13 cellular contexts compared by ENCODE assay signal in the genomic region with DNA sequence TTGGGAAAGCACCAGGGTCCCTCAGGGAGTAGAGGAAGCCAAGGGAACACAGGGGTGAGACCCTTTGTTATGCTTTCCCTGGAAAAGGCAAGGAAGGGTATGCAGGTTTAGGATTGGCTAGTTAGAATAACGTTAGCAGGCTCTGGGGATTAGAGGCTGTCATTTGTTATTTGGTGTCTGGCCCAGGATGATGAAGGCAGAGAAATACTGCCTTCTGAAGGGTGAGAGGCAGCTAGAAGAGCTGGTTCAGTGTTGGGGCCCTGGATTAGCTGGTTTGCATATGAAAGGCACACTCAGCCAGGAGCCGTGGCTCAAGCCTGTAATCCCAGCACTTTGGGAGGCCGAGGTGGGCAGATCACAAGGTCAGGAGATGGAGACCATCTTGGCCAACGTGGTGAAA. TPM values are rescaled to one million over a fixed set of nuclear protein-coding genes. Genes with fewer than 3 reads are reported as not detected.
DNase-seq lines count a peak whose midpoint lies in the region; TF ChIP-seq lines count a peak whose summit lies in the region.
"Had no signal": no experiment of that assay in that cellular context is flagged by ENCODE, and none has a peak within 500 bp of the region (broad histone marks: within the 10 kb centered on the region; RNA-seq: fewer than 3 reads in every experiment).

No MANE protein-coding gene starts in this region.

- peaks cover 3% of the 10 kb centered on the region for H3K36me3 Mint-ChIP-seq in chondrocyte (ENCODE audit: low read depth)

- TF ChIP-seq CTCF in chondrocyte (IDR thresholded peaks at IDR 0.05) (no peak), neutrophil (IDR thresholded peaks at IDR 0.05) (no peak)

- H3K4me1 ChIP-seq in HUES48 (ENCODE audit: control insufficient read depth, insufficient read depth, low read length) (peaks cover 12% of the 10 kb centered on the region), neutrophil (ENCODE audit: control insufficient read depth in 1 of 2, insufficient read depth in 1 of 2, low read depth in 1 of 2, low read length in 1 of 2) (peaks cover 90 to 100% of the 10 kb centered on the region in 2 experiments)

- no peaks in the 10 kb centered on the region for H3K27me3 Mint-ChIP-seq in chondrocyte (ENCODE audit: low read depth)
- H3K27me3 Mint-ChIP-seq: CD4-positive, CD25-positive, alpha-beta regulatory T cell had no signal

- no peak overlapping the region for H3K4me3 Mint-ChIP-seq in chondrocyte (ENCODE audit: unreplicated experiment)
- H3K4me3 Mint-ChIP-seq: CD4-positive, CD25-positive, alpha-beta regulatory T cell had no signal

- no peaks in the 10 kb centered on the region for H3K9me3 Mint-ChIP-seq in chondrocyte (ENCODE audit: low read depth)

- H3K9ac ChIP-seq in HUES48 (ENCODE audit: low read depth, low read length): no peak overlapping the region

- DNase-seq in chondrocyte (ENCODE audit: low spot score): peak; percentile 15
- DNase-seq in DMS153 treated with DMSO at 0.1 percent for 48 hours (lab: John Stamatoyannopoulos, UW; ENCODE audit: unreplicated experiment): no peak
- no peak for DNase-seq in UCSD-AML1 (lab: John Stamatoyannopoulos, UW; ENCODE audit: unreplicated experiment)
- no peak for DNase-seq in NK-92 (lab: John Stamatoyannopoulos, UW; ENCODE audit: unreplicated experiment)
- DNase-seq: activated CD4-positive, alpha-beta T cell treated with anti-CD3 and anti-CD28 coated beads for 48 hours; activated effector memory CD4-positive, alpha-beta T cell treated with anti-CD3 and anti-CD28 coated beads, Interleukin-2, amount 50 U/mL, for 16 hours; CD4-positive, CD25-positive, alpha-beta regulatory T cell; MG63; NCI-H2171 treated with DMSO at 0.1 percent for 48 hours; retina had no signal

- H3K9me3 ChIP-seq in HUES48 (ENCODE audit: control insufficient read depth, insufficient read depth, low read length) (no peaks in the 10 kb centered on the region), neutrophil (no peaks in the 10 kb centered on the region)
- H3K9me3 ChIP-seq: MG63 had no signal

- H3K4me1 Mint-ChIP-seq in chondrocyte (ENCODE audit: low read depth): no peaks in the 10 kb centered on the region

- H3K36me3 ChIP-seq in HUES48 (ENCODE audit: control insufficient read depth, insufficient read depth, low read length) (peaks cover 6% of the 10 kb centered on the region; the same call in 1 of the 2 replicates), neutrophil (peaks cover 12% of the 10 kb centered on the region)
- H3K36me3 ChIP-seq: MG63 had no signal

- H3K27me3 ChIP-seq in HUES48 (ENCODE audit: control insufficient read depth, insufficient read depth, low read length): no peaks in the 10 kb centered on the region
- H3K27me3 ChIP-seq in neutrophil: no peaks in the 10 kb centered on the region
- H3K27me3 ChIP-seq: MG63 had no signal

- no peak overlapping the region for H3K27ac Mint-ChIP-seq in chondrocyte (ENCODE audit: unreplicated experiment)

- H3K4me3 ChIP-seq in HUES48 (ENCODE audit: low read depth, low read length): no peak overlapping the region
- H3K4me3 ChIP-seq in neutrophil (ENCODE audit: low read depth in 1 of 2, low read length in 1 of 2): peak overlapping the region in 1 of 2 experiments; percentile 46
- H3K4me3 ChIP-seq: MG63 had no signal

- peak overlapping the region; percentile 52 for H3K27ac ChIP-seq in HUES48 (ENCODE audit: low read depth, low read length)
- H3K27ac ChIP-seq in neutrophil: peak overlapping the region; percentile 100

RNA-seq across cellular contexts. Expression of gene PILRA, which starts 3.0 kb away (rescaled TPM):
- total RNA-seq in chondrocyte: 0.60 to 0.92 TPM (median 0.62 TPM) in 3 replicates
- total RNA-seq: epithelial cell of proximal tubule had no signal

RNA-seq across cellular contexts. Expression of gene PILRB, which starts 12.4 kb away (rescaled TPM):
- total RNA-seq in chondrocyte: 19.1 to 32.2 TPM (median 20.3 TPM) in 3 replicates

RNA-seq across cellular contexts. Expression of gene ZCWPW1, which starts 58.2 kb away (rescaled TPM):
- total RNA-seq in chondrocyte: 2.3 to 3.8 TPM (median 2.6 TPM) in 3 replicates

RNA-seq across cellular contexts. Expression of gene MEPCE, which starts 59.3 kb away (rescaled TPM):
- 30.9 to 39.1 TPM (median 31.8 TPM) in 3 replicates for total RNA-seq in chondrocyte
